In the genomic region with DNA sequence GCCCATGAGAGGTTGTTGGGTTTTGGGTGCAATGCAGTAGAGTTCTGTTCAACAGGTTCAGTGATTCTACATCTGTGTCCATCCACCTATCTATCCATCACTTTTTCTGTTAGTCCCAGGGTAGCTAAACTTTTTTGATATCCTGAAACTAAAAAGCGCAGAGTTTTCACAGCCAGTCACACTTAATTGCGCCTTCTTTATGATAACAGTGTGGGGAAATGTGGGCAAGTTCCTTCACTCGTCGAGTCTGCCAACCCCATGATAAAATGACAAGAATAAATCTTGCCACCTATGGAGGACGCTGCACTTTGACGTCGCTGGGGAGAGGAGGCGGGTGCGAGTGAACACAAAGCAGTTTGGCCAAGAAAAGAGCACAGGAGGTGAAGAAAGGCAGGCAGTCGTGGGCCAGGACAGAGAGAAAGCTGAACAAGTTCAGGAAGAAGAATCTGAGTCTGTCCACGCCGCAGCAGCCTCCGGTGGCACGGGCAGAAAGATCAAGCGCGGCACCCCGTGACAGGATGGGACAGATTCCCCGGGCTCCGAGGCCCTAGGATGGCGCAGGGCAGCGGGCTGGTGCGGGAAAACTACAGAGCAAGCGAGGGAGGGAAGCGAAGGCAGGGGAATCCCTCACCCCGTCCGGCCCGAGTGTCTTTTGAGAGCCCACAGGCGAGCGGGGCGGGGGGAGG, we compare ENCODE assay signal across 1 cellular context.
TF ChIP-seq lines count a peak whose summit lies in the region.

No MANE protein-coding gene starts in this region.

TF ChIP-seq in GM12878, 131 proteins besides CTCF, POLR2A, EP300 and RAD21 (continued from another document):
- TF ChIP-seq, protein P1, sequence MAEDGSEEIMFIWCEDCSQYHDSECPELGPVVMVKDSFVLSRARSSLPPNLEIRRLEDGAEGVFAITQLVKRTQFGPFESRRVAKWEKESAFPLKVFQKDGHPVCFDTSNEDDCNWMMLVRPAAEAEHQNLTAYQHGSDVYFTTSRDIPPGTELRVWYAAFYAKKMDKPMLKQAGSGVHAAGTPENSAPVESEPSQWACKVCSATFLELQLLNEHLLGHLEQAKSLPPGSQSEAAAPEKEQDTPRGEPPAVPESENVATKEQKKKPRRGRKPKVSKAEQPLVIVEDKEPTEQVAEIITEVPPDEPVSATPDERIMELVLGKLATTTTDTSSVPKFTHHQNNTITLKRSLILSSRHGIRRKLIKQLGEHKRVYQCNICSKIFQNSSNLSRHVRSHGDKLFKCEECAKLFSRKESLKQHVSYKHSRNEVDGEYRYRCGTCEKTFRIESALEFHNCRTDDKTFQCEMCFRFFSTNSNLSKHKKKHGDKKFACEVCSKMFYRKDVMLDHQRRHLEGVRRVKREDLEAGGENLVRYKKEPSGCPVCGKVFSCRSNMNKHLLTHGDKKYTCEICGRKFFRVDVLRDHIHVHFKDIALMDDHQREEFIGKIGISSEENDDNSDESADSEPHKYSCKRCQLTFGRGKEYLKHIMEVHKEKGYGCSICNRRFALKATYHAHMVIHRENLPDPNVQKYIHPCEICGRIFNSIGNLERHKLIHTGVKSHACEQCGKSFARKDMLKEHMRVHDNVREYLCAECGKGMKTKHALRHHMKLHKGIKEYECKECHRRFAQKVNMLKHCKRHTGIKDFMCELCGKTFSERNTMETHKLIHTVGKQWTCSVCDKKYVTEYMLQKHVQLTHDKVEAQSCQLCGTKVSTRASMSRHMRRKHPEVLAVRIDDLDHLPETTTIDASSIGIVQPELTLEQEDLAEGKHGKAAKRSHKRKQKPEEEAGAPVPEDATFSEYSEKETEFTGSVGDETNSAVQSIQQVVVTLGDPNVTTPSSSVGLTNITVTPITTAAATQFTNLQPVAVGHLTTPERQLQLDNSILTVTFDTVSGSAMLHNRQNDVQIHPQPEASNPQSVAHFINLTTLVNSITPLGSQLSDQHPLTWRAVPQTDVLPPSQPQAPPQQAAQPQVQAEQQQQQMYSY (CRISPR knock-in tag; IDR thresholded peaks at IDR 0.05), result no peak
- TF ChIP-seq CBX5 (IDR thresholded peaks at IDR 0.05; ENCODE audit: low read depth), result no peak
- TF ChIP-seq STAT1 (conservative IDR thresholded peaks at IDR 0.05), result no peak
- TF ChIP-seq STAT3 (IDR thresholded peaks at IDR 0.05; ENCODE audit: low read depth, low read length), result no peak
- no peak for TF ChIP-seq TARDBP (IDR thresholded peaks at IDR 0.05; ENCODE audit: borderline replicate concordance)
- no peak for TF ChIP-seq RUNX3 (IDR thresholded peaks at IDR 0.05; ENCODE audit: low read length)
TF ChIP-seq in GM12878: peak in this region for 0.
